Comparison of ENCODE assay signal across 9 cellular contexts in genomic region chr6:96939019-96939805, GRCh38. TPM values are rescaled to one million over a fixed set of nuclear protein-coding genes. Genes with fewer than 3 reads are reported as not detected.
A peak's percentile ranks its signal among the peaks of the same experiment; 100 is the strongest.
DNase-seq lines count a peak whose midpoint lies in the region; ATAC-seq and TF ChIP-seq lines count a peak whose summit lies in the region.
"Had no signal": no experiment of that assay in that cellular context is flagged by ENCODE, and none has a peak within 500 bp of the region (broad histone marks: within the 10 kb centered on the region; RNA-seq: fewer than 3 reads in every experiment).

No MANE protein-coding gene starts in this region.

- no peak for ATAC-seq in GM21737 (IDR thresholded peaks at IDR 0.05; ENCODE audit: unreplicated experiment)
- ATAC-seq in HG02759 (IDR thresholded peaks at IDR 0.05; ENCODE audit: unreplicated experiment) = no peak

- H3K4me3 ChIP-seq in dorsolateral prefrontal cortex (peak overlapping the region in 5 of 59 donors; percentile 5 to 28 (median 21)), retinal pigment epithelial cell (ENCODE audit: low read length) (no peak overlapping the region)
- H3K4me3 ChIP-seq: BLaER1 had no signal

- H3K27ac ChIP-seq in dorsolateral prefrontal cortex = peak overlapping the region in 50 of 59 donors; percentile 12 to 81 (median 64)
- H3K27ac ChIP-seq: BLaER1 had no signal

- DNase-seq in activated CD4-positive, alpha-beta T cell treated with anti-CD3 and anti-CD28 coated beads for 48 hours = peak; percentile 59
- DNase-seq in activated CD4-positive, alpha-beta T cell treated with anti-CD3 and anti-CD28 coated beads, Interleukin-2, amount 50 U/mL, for 1 hour = no peak
- DNase-seq in NCI-H460 (ENCODE audit: extremely low read depth, low read depth) = peak; percentile 83
- peak in 4 of 10 donors; percentile 39 to 65 (median 56) for DNase-seq in dorsolateral prefrontal cortex
- DNase-seq in retinal pigment epithelial cell (ENCODE audit: low read depth) = peak; percentile 8
- no peak for DNase-seq in SKM-1 treated with dmso at 0.1 percent for 144 hours (lab: John Stamatoyannopoulos, UW; ENCODE audit: unreplicated experiment)

- H3K27me3 ChIP-seq in dorsolateral prefrontal cortex = no peaks in the 10 kb centered on the region
- H3K27me3 ChIP-seq: BLaER1 had no signal

- no peak for TF ChIP-seq CTCF in dorsolateral prefrontal cortex (IDR thresholded peaks at IDR 0.05 in 54 of 56, conservative IDR thresholded peaks at IDR 0.05 in 2 of 56; ENCODE audit: low read depth in 1 of 56, partially characterized antibody in 56 of 56)
- no peak for TF ChIP-seq CTCF in retinal pigment epithelial cell (conservative IDR thresholded peaks at IDR 0.05; ENCODE audit: low read depth, low read length)

- intact Hi-C loops in dorsolateral prefrontal cortex (cut with DNase I) = no loop called here

RNA-seq across cellular contexts. Expression of gene KLHL32, which starts 14.7 kb away (rescaled TPM):
- 0.17 and 0.46 TPM in 2 replicates for total RNA-seq in NCI-H460 (2014; rRNA removed; shearing (Covaris generic))
- 1.0 TPM in 1 of 2 replicates, not detected in the other for polyA plus RNA-seq in NCI-H460 (2014; cell fraction: nucleus; rRNA removed)
- 100 to 1,000 TPM in 2 of 120 experiments, 10 to 100 TPM in 118; 17.2 to 117 (median 47.9) TPM for total RNA-seq in dorsolateral prefrontal cortex

RNA-seq across cellular contexts. Expression of gene NDUFAF4, which starts 41.5 kb away (rescaled TPM):
- total RNA-seq in NCI-H460 (2014; rRNA removed; shearing (Covaris generic)) = 111 and 116 TPM in 2 replicates
- polyA plus RNA-seq in NCI-H460 (2014; cell fraction: nucleus; rRNA removed) = 47.1 and 50.8 TPM in 2 replicates
- total RNA-seq in dorsolateral prefrontal cortex = 10 to 100 TPM; 23.6 to 75.9 (median 49.9) TPM

Comparison
In these comparisons a context has a peak if more than half of its experiments do, and no peak if none do; other contexts are left out.
1. DNase-seq: peak in activated CD4-positive, alpha-beta T cell treated with anti-CD3 and anti-CD28 coated beads for 48 hours (single experiment), NCI-H460 (single experiment) and retinal pigment epithelial cell (single experiment); none in activated CD4-positive, alpha-beta T cell treated with anti-CD3 and anti-CD28 coated beads, Interleukin-2, amount 50 U/mL, for 1 hour (single experiment) and SKM-1 treated with dmso at 0.1 percent for 144 hours (single experiment).
2. RNA of gene KLHL32, which starts 14.7 kb away (total RNA-seq): 17.2 to 117 TPM in dorsolateral prefrontal cortex; 0.17 to 0.46 TPM in NCI-H460; every median in the first group is over 10 times any median in the second.